Comparison of ENCODE assay signal across 8 cellular contexts in the genomic region with DNA sequence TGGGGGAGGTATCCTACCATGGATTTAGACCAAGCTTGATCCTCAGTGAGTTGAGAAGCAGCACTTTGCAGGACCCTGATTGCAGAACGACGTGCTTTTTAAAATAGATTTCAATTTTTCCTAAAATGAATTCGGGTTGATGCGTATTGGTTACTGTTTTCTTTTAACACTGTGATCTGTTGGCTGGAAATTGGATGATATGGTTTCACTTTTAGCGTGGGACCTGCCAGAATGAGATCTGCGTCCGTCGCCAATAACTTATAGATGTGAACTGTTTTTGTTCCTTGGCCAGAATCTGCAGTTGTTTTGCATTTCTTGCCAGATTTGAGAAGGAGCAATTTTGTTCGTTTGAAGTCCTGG. TPM values are rescaled to one million over a fixed set of nuclear protein-coding genes. Genes with fewer than 3 reads are reported as not detected.
A peak's percentile ranks its signal among the peaks of the same experiment; 100 is the strongest.
DNase-seq lines count a peak whose midpoint lies in the region; ATAC-seq and TF ChIP-seq lines count a peak whose summit lies in the region.

No MANE protein-coding gene starts in this region.

- H3K36me3 ChIP-seq in MG63 (peaks cover 13% of the 10 kb centered on the region), testis (ENCODE audit: low read depth, missing control alignments) (no peaks in the 10 kb centered on the region)

- TF ChIP-seq CTCF in testis (IDR thresholded peaks at IDR 0.05) = no peak

- intact Hi-C loops in left colon (cut with DNase I, micrococcal nuclease) = no loop called here
- intact Hi-C loops in testis (cut with DNase I; ENCODE audit: low total_unique reads) = no loop called here

- no peak for DNase-seq in MG63
- DNase-seq in astrocyte of the hippocampus (ENCODE audit: low read depth, low spot score) = peak; percentile 26
- no peak for DNase-seq in left colon
- DNase-seq in testis = no peak
- DNase-seq in NCI-H1092 treated with DMSO at 0.1 percent for 48 hours (lab: John Stamatoyannopoulos, UW) = no peak
- DNase-seq in NK-92 (lab: John Stamatoyannopoulos, UW; ENCODE audit: unreplicated experiment) = no peak
- DNase-seq in stimulated activated CD4-positive, alpha-beta T cell treated with anti-CD3 and anti-CD28 coated beads, Interleukin-1b, Interleukin-23, amount 100 ng/mL, for 48 hours = no peak

- no peak overlapping the region for H3K27ac ChIP-seq in testis

- H3K4me3 ChIP-seq in GM08714 (ENCODE audit: low read length) = peak overlapping the region; percentile 89
- H3K4me3 ChIP-seq in MG63 = peak overlapping the region; percentile 77
- peak overlapping the region; percentile 78 to 95 for H3K4me3 ChIP-seq in testis

- peak; percentile 26 for ATAC-seq in left colon

- peaks cover 9% of the 10 kb centered on the region for H3K4me1 ChIP-seq in testis

- WGBS in testis, 2 donors = 0% methylated on average over 9 of the region's 9 CpGs

- TF ChIP-seq POLR2A in testis (IDR thresholded peaks at IDR 0.05) = no peak

- H3K9me3 ChIP-seq in MG63 (no peaks in the 10 kb centered on the region), testis (no peaks in the 10 kb centered on the region)

- no peaks in the 10 kb centered on the region for H3K27me3 ChIP-seq in MG63
- H3K27me3 ChIP-seq in testis = no peaks in the 10 kb centered on the region

RNA-seq across cellular contexts. Expression of a gene that starts 0.7 kb away (rescaled TPM):
- 22.1 and 27.5 TPM in 2 replicates for total RNA-seq in MG63 (2014; rRNA removed; shearing (Covaris generic); ENCODE audit: low replicate concordance)
- 10 to 100 TPM; 35.9 to 52.9 TPM for total RNA-seq in left colon
- total RNA-seq in testis = 10 to 100 TPM; 40.5 to 71.6 TPM
- 17.5 TPM for polyA plus RNA-seq in testis (ENCODE audit: insufficient read depth, low read depth, low replicate concordance)
